8 cellular contexts compared by ENCODE assay signal in genomic region chr16:69566437-69567030, GRCh38. TPM values are rescaled to one million over a fixed set of nuclear protein-coding genes. Genes with fewer than 3 reads are reported as not detected.
A peak's percentile ranks its signal among the peaks of the same experiment; 100 is the strongest.
DNase-seq lines count a peak whose midpoint lies in the region; ATAC-seq and TF ChIP-seq lines count a peak whose summit lies in the region.

No MANE protein-coding gene starts in this region.

- intact Hi-C loops in stomach (cut with DNase I; ENCODE audit: low total_unique reads) = no loop called here

- H3K4me1 ChIP-seq in BE2C = peaks cover 12% of the 10 kb centered on the region
- peaks cover 8% of the 10 kb centered on the region for H3K4me1 ChIP-seq in endocrine pancreas (ENCODE audit: control insufficient read depth, insufficient read depth, low read length)
- H3K4me1 ChIP-seq in stomach = peaks cover 22 to 64% (median 43%) of the 10 kb centered on the region in 4 donors

- DNase-seq in BE2C (peak; percentile 46), medulla oblongata (ENCODE audit: extremely low spot score) (peak; percentile 22), stomach (peak; percentile 45), NOMO-1 (lab: John Stamatoyannopoulos, UW; ENCODE audit: unreplicated experiment in 2 of 2) (no peak)

- H3K9me3 ChIP-seq in BE2C = no peaks in the 10 kb centered on the region
- H3K9me3 ChIP-seq in endocrine pancreas (ENCODE audit: control insufficient read depth, low read length) = no peaks in the 10 kb centered on the region
- H3K9me3 ChIP-seq in stomach = no peaks in the 10 kb centered on the region

- peak overlapping the region; percentile 92 for H3K9ac ChIP-seq in endocrine pancreas (ENCODE audit: control insufficient read depth, insufficient read depth, low read length)

- ATAC-seq in GM19324 (IDR thresholded peaks at IDR 0.05; ENCODE audit: low FRiP score, unreplicated experiment) (peak; percentile 29), HG03571 (IDR thresholded peaks at IDR 0.05; ENCODE audit: unreplicated experiment) (peak; percentile 23)

- TF ChIP-seq CTCF in BE2C (IDR thresholded peaks at IDR 0.05; ENCODE audit: low read depth, low read length) (no peak), WI38 (IDR thresholded peaks at IDR 0.05; ENCODE audit: low read depth, low read length) (no peak), stomach (IDR thresholded peaks at IDR 0.05) (no peak)

- no peak for TF ChIP-seq POLR2A in stomach (IDR thresholded peaks at IDR 0.05)

- H3K27me3 ChIP-seq in BE2C (no peaks in the 10 kb centered on the region), endocrine pancreas (ENCODE audit: control insufficient read depth, insufficient read depth, low read length) (no peaks in the 10 kb centered on the region), stomach (no peaks in the 10 kb centered on the region)

- peak overlapping the region; percentile 99 for H3K27ac ChIP-seq in stomach

- H3K4me3 ChIP-seq in BE2C (ENCODE audit: low read depth, low read length) = peak overlapping the region; percentile 74
- H3K4me3 ChIP-seq in WI38 (ENCODE audit: low read depth, low read length) = peak overlapping the region; percentile 93
- H3K4me3 ChIP-seq in endocrine pancreas (ENCODE audit: control insufficient read depth, insufficient read depth, low read length) = peak overlapping the region; percentile 94
- H3K4me3 ChIP-seq in stomach = peak overlapping the region; percentile 89 to 100 (median 96)

- H3K36me3 ChIP-seq in BE2C (no peaks in the 10 kb centered on the region; the same call in 1 of the 2 replicates), endocrine pancreas (ENCODE audit: control insufficient read depth, insufficient read depth, low read length) (no peaks in the 10 kb centered on the region), stomach (no peaks in the 10 kb centered on the region)

- 0 to 1% (median 0%) methylated on average over 30 to 60 of the region's 60 CpGs for WGBS in stomach, 5 donors

- no peak for TF ChIP-seq EP300 in stomach (IDR thresholded peaks at IDR 0.05)

RNA-seq across cellular contexts. Expression of gene NFAT5, which starts 0.8 kb away (rescaled TPM):
- 6.2 TPM for polyA plus RNA-seq in BE2C (2012; ENCODE audit: insufficient read depth, insufficient read length, low read depth)
- 10 to 100 TPM in 4 of 5 donors, 1 to 10 TPM in 1; 9.0 to 57.2 (median 41.0) TPM for total RNA-seq in stomach
- 1 to 10 TPM; 1.2 to 2.2 (median 1.8) TPM for polyA plus RNA-seq in stomach

Comparison
In these comparisons a context has a peak if more than half of its experiments do, and no peak if none do; other contexts are left out.
1. DNase-seq: peak in BE2C (single experiment), medulla oblongata (single experiment) and stomach (single experiment); none in NOMO-1 (0 of 2).
2. Peak in every context shown above with its lines, with median percentiles within 50 percentile points of each other: H3K4me3 ChIP-seq.